16 cellular contexts compared by ENCODE assay signal in the genomic region with DNA sequence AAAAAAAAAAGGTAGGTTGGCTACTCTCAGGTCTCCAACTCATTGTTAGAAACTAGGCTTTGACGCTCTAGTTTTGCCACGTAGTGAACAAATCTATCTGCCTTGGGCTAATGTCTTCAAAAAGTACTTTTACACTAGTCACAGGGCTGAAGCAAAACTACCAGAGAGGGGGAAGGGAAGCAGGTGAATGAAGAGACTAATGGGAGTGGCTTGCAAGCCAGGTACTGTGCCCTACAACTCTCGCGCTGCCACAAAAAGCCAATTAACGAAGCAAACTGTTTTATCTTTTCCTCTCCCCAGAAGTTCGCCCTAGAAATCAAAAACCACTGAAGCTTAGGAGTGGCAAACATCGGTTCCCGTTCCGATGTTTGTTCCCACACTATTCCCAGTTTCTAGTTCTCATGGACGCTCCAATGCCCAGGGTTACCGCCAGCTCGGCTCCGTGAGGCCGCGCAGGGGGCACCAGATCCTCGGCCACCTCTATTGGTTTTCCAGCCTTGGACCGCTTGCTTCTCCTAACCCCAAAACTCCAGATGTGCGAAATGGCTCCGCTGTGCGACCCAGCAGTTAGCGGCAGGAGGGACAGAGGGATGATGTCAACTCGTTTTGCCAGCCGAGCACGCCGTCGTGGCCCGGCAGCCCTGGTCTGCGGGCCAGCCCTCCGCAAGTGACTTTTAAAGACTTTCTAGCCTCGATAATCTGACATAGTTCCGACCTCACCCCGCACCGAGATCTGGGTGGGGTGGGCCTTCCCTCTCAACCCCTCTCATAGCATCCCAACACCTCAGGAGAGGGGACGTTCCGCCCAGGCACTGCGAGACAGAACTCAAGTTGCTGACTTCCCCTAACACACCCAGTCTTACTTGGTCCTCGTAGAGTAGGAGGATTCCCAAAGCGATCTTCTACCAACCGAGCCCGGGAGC.
DNase-seq lines count a peak whose midpoint lies in the region; ATAC-seq lines count a peak whose summit lies in the region.
"Had no signal": no experiment of that assay in that cellular context is flagged by ENCODE, and none has a peak within 500 bp of the region (broad histone marks: within the 10 kb centered on the region; RNA-seq: fewer than 3 reads in every experiment).

No MANE protein-coding gene starts in this region.

- ATAC-seq in activated CD8-positive, alpha-beta memory T cell treated with anti-CD3 and anti-CD28 coated beads, Interleukin-2, amount 10 ng/mL, durations not matched to agents 7 days and 5 days = peak; percentile 51
- ATAC-seq: heart right ventricle, sciatic nerve had no signal

- H3K27ac Mint-ChIP-seq in activated CD8-positive, alpha-beta memory T cell treated with anti-CD3 and anti-CD28 coated beads, Interleukin-2, amount 10 ng/mL, durations not matched to agents 7 days and 5 days = peak overlapping the region; percentile 95
- H3K27ac Mint-ChIP-seq: nephron, type B pancreatic cell had no signal

- peak overlapping the region; percentile 89 for H3K4me3 Mint-ChIP-seq in activated CD8-positive, alpha-beta memory T cell treated with anti-CD3 and anti-CD28 coated beads, Interleukin-2, amount 10 ng/mL, durations not matched to agents 7 days and 5 days
- H3K4me3 Mint-ChIP-seq: nephron, type B pancreatic cell had no signal

- CTCF ChIA-PET in activated CD8-positive, alpha-beta memory T cell treated with anti-CD3 and anti-CD28 coated beads, Interleukin-2, amount 10 ng/mL, durations not matched to agents 7 days and 5 days (lab: Charles Lee) = interaction anchor here (0.8 to 2.3 kb wide), 5 partner anchors 9 to 100 kb away, joined by 3 to 12 read pairs (median 4); no protein-coding TSS in a partner anchor

- no peaks in the 10 kb centered on the region for H3K9me3 Mint-ChIP-seq in activated CD8-positive, alpha-beta memory T cell treated with anti-CD3 and anti-CD28 coated beads, Interleukin-2, amount 10 ng/mL, durations not matched to agents 7 days and 5 days (ENCODE audit: low read depth)
- H3K9me3 Mint-ChIP-seq: nephron, T-cell, type B pancreatic cell had no signal

- peaks cover 43% of the 10 kb centered on the region for H3K4me1 Mint-ChIP-seq in activated CD8-positive, alpha-beta memory T cell treated with anti-CD3 and anti-CD28 coated beads, Interleukin-2, amount 10 ng/mL, durations not matched to agents 7 days and 5 days
- H3K4me1 Mint-ChIP-seq: nephron had no signal

- peaks cover 3% of the 10 kb centered on the region for H3K36me3 Mint-ChIP-seq in activated CD8-positive, alpha-beta memory T cell treated with anti-CD3 and anti-CD28 coated beads, Interleukin-2, amount 10 ng/mL, durations not matched to agents 7 days and 5 days
- H3K36me3 Mint-ChIP-seq: T-cell, type B pancreatic cell had no signal

- peak; percentile 40 for DNase-seq in activated CD8-positive, alpha-beta memory T cell treated with anti-CD3 and anti-CD28 coated beads, Interleukin-2, amount 10 ng/mL, durations not matched to agents 7 days and 5 days
- no peak for DNase-seq in activated CD8-positive, alpha-beta memory T cell treated with anti-CD3 and anti-CD28 coated beads, Interleukin-2, amount 50 U/mL, for 4 hours
- DNase-seq in activated CD4-positive, alpha-beta T cell treated with anti-CD3 and anti-CD28 coated beads for 48 hours = peak; percentile 13
- DNase-seq in effector CD8-positive, alpha-beta T cell (lab: John Stamatoyannopoulos, UW) = peak; percentile 0
- peak; percentile 34 for DNase-seq in stimulated activated CD8-positive, alpha-beta memory T cell treated with anti-CD3 and anti-CD28 coated beads, Interleukin-4, amount 100 ng/mL, for 48 hours
- no peak for DNase-seq in NOMO-1 treated with DMSO at 0.1 percent for 48 hours (lab: John Stamatoyannopoulos, UW; ENCODE audit: unreplicated experiment)
- DNase-seq in midbrain (lab: John Stamatoyannopoulos, UW) = no peak
- no peak for DNase-seq in LoVo (ENCODE audit: low spot score)
- DNase-seq: Calu3, heart right ventricle, NCI-H446, PC-9 had no signal

- no peaks in the 10 kb centered on the region for H3K27me3 Mint-ChIP-seq in activated CD8-positive, alpha-beta memory T cell treated with anti-CD3 and anti-CD28 coated beads, Interleukin-2, amount 10 ng/mL, durations not matched to agents 7 days and 5 days
- H3K27me3 Mint-ChIP-seq: T-cell, type B pancreatic cell had no signal

Comparison
In these comparisons a context has a peak if more than half of its experiments do, and no peak if none do; other contexts are left out.
1. DNase-seq: peak in activated CD8-positive, alpha-beta memory T cell treated with anti-CD3 and anti-CD28 coated beads, Interleukin-2, amount 10 ng/mL, durations not matched to agents 7 days and 5 days (single experiment), activated CD4-positive, alpha-beta T cell treated with anti-CD3 and anti-CD28 coated beads for 48 hours (single experiment), effector CD8-positive, alpha-beta T cell (single experiment) and stimulated activated CD8-positive, alpha-beta memory T cell treated with anti-CD3 and anti-CD28 coated beads, Interleukin-4, amount 100 ng/mL, for 48 hours (single experiment); none in activated CD8-positive, alpha-beta memory T cell treated with anti-CD3 and anti-CD28 coated beads, Interleukin-2, amount 50 U/mL, for 4 hours (single experiment), NOMO-1 treated with DMSO at 0.1 percent for 48 hours (single experiment), midbrain (single experiment) and LoVo (single experiment).